17 cellular contexts compared by ENCODE assay signal in the genomic region with DNA sequence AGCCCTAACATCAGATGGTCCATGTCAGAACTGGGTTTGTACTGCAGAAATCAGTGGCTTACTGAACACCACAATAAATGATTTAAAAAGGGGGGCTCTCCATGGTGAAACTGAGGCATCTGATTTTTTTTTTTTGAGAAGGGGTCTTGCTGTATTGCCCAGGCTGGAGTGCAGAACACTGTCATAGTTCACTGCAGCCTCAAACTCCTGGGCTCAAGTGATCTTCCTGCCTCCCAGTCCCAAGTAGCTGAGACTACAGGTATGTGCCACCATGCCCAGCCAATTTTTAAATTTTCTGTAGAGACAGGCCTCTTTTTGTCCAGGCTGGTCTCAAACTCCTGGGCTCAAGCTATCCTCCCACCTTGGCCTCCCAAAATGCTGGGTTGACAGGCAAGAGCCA. TPM values are rescaled to one million over a fixed set of nuclear protein-coding genes. Genes with fewer than 3 reads are reported as not detected.
"Had no signal": no experiment of that assay in that cellular context is flagged by ENCODE, and none has a peak within 500 bp of the region (broad histone marks: within the 10 kb centered on the region; RNA-seq: fewer than 3 reads in every experiment).

No MANE protein-coding gene starts in this region.

- H3K36me3 ChIP-seq: neural progenitor cell, uterus had no signal

- DNase-seq: activated CD4-positive, alpha-beta T cell treated with anti-CD3 and anti-CD28 coated beads, Interleukin-2, amount 10 ng/mL, durations not matched to agents 7 days and 5 days; activated CD8-positive, alpha-beta memory T cell treated with anti-CD3 and anti-CD28 coated beads for 24 hours; activated CD8-positive, alpha-beta memory T cell treated with anti-CD3 and anti-CD28 coated beads, Interleukin-2, amount 50 U/mL, for 48 hours; activated effector memory CD4-positive, alpha-beta T cell treated with anti-CD3 and anti-CD28 coated beads, Interleukin-2, amount 50 U/mL, for 16 hours; activated naive CD4-positive, alpha-beta T cell treated with anti-CD3 and anti-CD28 coated beads, Interleukin-2, amount 50 U/mL, for 16 hours; activated T-cell treated with anti-CD3 and anti-CD28 coated beads, Interleukin-2, amount 50 U/mL, for 72 hours; cerebellar nuclear complex; effector memory CD4-positive, alpha-beta T cell; mesendoderm; naive thymus-derived CD4-positive, alpha-beta T cell; stimulated activated CD4-positive, alpha-beta T cell treated with anti-CD3 and anti-CD28 coated beads, Interleukin-12 subunit alpha, Interleukin-12 subunit beta, amount 100 ng/mL, for 4 hours; stimulated activated CD4-positive, alpha-beta T cell treated with anti-CD3 and anti-CD28 coated beads, Interleukin-2, amount 100 ng/mL, for 24 hours had no signal

- H3K9me3 ChIP-seq: ascending aorta, esophagus muscularis mucosa, tibial nerve, uterus had no signal

- H3K4me3 ChIP-seq: ascending aorta, esophagus muscularis mucosa, neural progenitor cell, tibial nerve, uterus had no signal

- H3K27me3 ChIP-seq: ascending aorta, esophagus muscularis mucosa, neural progenitor cell, tibial nerve, uterus had no signal

- H2AFZ ChIP-seq: neural progenitor cell had no signal

- H3K9ac ChIP-seq: neural progenitor cell had no signal

- H3K4me1 ChIP-seq: ascending aorta, neural progenitor cell, uterus had no signal

- H3K4me2 ChIP-seq: neural progenitor cell had no signal

- H3K27ac ChIP-seq: ascending aorta, neural progenitor cell, uterus had no signal

RNA-seq across cellular contexts. Expression of a gene that starts 57.4 kb away (rescaled TPM):
- total RNA-seq: activated CD4-positive, alpha-beta T cell treated with anti-CD3 and anti-CD28 coated beads, Interleukin-2, amount 10 ng/mL, durations not matched to agents 7 days and 5 days; activated T-cell treated with anti-CD3 and anti-CD28 coated beads, Interleukin-2, amount 50 U/mL, for 72 hours; ascending aorta; naive thymus-derived CD4-positive, alpha-beta T cell had no signal
